In the genomic region with DNA sequence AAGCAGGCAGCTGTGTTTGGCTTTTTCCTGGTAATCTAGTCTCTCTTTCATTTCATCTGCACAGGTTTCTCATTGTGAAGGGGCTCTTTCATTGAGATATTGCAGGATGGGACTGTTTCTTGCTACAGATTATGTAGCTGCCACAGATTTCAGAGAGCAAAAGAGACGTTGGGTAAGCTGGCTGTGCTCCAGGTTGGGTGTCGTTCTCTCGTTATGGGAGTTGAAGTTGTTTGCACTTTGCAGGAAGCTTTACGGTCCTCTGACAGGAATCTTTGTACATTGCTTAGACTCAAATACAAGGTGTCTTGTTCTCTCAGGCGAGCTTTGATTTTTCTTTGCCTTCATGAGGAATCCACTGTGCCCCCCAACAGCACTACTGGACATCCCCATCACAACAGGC, we compare ENCODE assay signal across 7 cellular contexts.
"Had no signal": no experiment of that assay in that cellular context is flagged by ENCODE, and none has a peak within 500 bp of the region (broad histone marks: within the 10 kb centered on the region; RNA-seq: fewer than 3 reads in every experiment).

No MANE protein-coding gene starts in this region.

- FAIRE-seq: G401.6, GM12878, GM12891, GM12892, GM19239 had no signal

- H3K4me3 ChIP-seq: GM12878 had no signal

- ATAC-seq: GM12878 had no signal

- DNase-seq: GDM1, GF-D8 had no signal
